20 cellular contexts compared by ENCODE assay signal in the genomic region with DNA sequence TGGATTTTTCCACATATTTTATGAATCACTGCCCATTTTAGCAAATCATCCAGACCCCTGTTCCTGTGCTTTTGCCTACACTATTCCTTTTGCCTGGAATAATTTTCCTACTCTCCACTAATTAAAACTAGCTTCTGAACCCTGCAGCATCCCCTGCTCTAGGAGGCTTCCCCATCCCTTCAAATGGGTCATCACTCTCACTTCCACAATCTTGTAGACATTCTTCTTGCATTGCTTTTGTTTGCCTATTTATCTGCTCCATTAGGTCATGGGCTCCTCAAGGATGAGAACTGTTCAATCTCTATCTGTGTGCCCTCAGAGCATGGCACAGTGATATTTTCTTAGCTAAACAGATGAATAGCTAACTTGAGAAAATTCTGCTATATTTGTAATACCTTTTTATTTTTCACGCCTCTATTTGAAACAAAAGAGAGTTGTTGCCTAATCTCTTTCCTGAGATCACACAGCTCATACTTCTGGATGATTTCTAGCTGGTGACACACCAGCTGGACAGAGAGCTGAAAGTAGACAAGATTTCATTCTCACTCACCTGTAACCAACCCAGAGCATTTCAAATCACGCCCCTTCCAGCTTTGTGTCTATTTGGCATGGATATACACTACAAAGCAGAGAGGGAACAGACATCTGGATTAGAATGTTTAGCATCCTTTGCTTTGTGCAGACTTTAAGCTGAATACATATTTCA.
"Had no signal": no experiment of that assay in that cellular context is flagged by ENCODE, and none has a peak within 500 bp of the region (broad histone marks: within the 10 kb centered on the region; RNA-seq: fewer than 3 reads in every experiment).

No MANE protein-coding gene starts in this region.

- H3K36me3 ChIP-seq: brain microvascular endothelial cell, gastrocnemius medialis, heart left ventricle, left ventricle myocardium inferior, transverse colon, uterus had no signal

- H3K4me3 Mint-ChIP-seq: activated naive CD8-positive, alpha-beta T cell treated with anti-CD3 and anti-CD28 coated beads, Interleukin-2, amount 50 U/mL, for 24 hours; activated T-helper 1 cell treated with anti-CD3 and anti-CD28 coated beads, Interleukin-12 subunit alpha, Interleukin-12 subunit beta, Interleukin-2, Interleukin-4 antibody, amounts not matched to agents 30 ng/mL and 10 ng/mL and 1 ng/mL, durations not matched to agents 14 hours and 24 hours and 36 hours; nephron progenitor cell; T-cell had no signal

- H3K9me3 ChIP-seq: gastrocnemius medialis, transverse colon, uterus had no signal

- H3K27me3 ChIP-seq: brain microvascular endothelial cell, gastrocnemius medialis, heart left ventricle, transverse colon, uterus had no signal

- H3K27ac ChIP-seq: brain microvascular endothelial cell, gastrocnemius medialis, heart left ventricle, left ventricle myocardium inferior, transverse colon, uterus had no signal

- DNase-seq: activated CD4-positive, alpha-beta T cell treated with anti-CD3 and anti-CD28 coated beads, Interleukin-2, amount 50 U/mL, for 4 hours; activated CD4-positive, CD25-positive, alpha-beta regulatory T cell treated with anti-CD3 and anti-CD28 coated beads, Interleukin-2, amount 50 U/mL, for 72 hours; activated naive CD8-positive, alpha-beta T cell treated with anti-CD3 and anti-CD28 coated beads, Interleukin-2, amount 50 U/mL, for 24 hours; aorta; brain microvascular endothelial cell; cerebellar nuclear complex; cortex of kidney; gastrocnemius medialis; heart left ventricle; left ventricle myocardium inferior; nephron progenitor cell; nucleus accumbens; retina; stimulated activated naive CD4-positive, alpha-beta T cell treated with Interleukin-2 at 50 U/mL for 16 hours; T-cell; T-helper 9 cell; transverse colon; uterus had no signal

- ATAC-seq: activated naive CD8-positive, alpha-beta T cell treated with anti-CD3 and anti-CD28 coated beads, Interleukin-2, amount 50 U/mL, for 24 hours; gastrocnemius medialis; heart left ventricle; T-cell had no signal

- H3K27me3 Mint-ChIP-seq: activated naive CD8-positive, alpha-beta T cell treated with anti-CD3 and anti-CD28 coated beads, Interleukin-2, amount 50 U/mL, for 24 hours; T-cell had no signal

- H3K27ac Mint-ChIP-seq: activated naive CD8-positive, alpha-beta T cell treated with anti-CD3 and anti-CD28 coated beads, Interleukin-2, amount 50 U/mL, for 24 hours; activated T-helper 1 cell treated with anti-CD3 and anti-CD28 coated beads, Interleukin-12 subunit alpha, Interleukin-12 subunit beta, Interleukin-2, Interleukin-4 antibody, amounts not matched to agents 30 ng/mL and 10 ng/mL and 1 ng/mL, durations not matched to agents 14 hours and 24 hours and 36 hours; nephron progenitor cell had no signal

- FAIRE-seq: endometrium had no signal

- H3K4me1 ChIP-seq: gastrocnemius medialis, heart left ventricle, left ventricle myocardium inferior, transverse colon, uterus had no signal

- H3K36me3 Mint-ChIP-seq: T-cell had no signal

- H3K4me1 Mint-ChIP-seq: nephron progenitor cell had no signal

- H3K4me3 ChIP-seq: gastrocnemius medialis, heart left ventricle, left ventricle myocardium inferior, transverse colon, uterus had no signal

- H3K9me3 Mint-ChIP-seq: T-cell had no signal
